Comparison of ENCODE assay signal across 11 cellular contexts in the genomic region with DNA sequence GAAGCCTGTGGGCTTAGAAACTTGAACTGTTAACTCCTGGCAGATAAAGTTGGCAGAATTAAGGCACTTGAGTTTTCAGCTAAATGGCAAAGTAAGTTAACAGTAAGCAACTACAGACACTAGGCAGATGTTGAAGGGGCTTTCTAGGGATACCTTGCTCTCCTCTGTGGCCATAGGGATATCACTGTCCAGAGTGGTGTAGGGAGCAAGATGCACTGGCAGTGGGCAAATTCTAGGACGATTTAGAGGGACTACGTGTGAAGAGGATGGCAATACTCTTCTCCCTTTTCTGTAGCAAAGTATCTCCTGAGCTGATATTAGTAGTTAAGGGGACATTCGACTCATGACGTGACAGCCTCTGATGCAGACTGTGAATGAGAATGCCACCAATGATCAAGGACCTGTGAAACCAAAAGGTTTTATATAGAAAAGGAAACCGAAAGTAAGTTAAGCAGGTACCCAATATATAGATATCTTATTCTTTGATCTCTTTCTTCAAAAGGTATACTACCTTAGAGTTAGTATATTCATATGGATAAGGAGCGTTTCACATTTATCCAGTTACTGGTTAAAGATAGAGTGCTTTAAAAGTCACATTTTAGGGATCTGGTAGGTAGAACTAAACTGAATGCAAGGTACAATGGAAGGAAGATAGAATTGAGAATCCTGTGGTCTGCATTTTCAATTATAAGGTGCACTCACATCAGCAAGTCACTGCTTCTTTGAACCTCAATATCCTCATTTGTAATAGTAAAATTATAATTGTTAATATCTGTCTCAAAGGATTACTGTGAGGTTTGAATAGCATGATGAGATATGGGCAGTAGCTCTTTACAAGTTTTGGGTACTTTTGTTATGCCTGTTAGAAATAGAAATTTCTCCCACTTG.
DNase-seq lines count a peak whose midpoint lies in the region; ATAC-seq, FAIRE-seq and TF ChIP-seq lines count a peak whose summit lies in the region.
"Had no signal": no experiment of that assay in that cellular context is flagged by ENCODE, and none has a peak within 500 bp of the region (broad histone marks: within the 10 kb centered on the region; RNA-seq: fewer than 3 reads in every experiment).

No MANE protein-coding gene starts in this region.

- no peak for TF ChIP-seq CTCF in smooth muscle cell (IDR thresholded peaks at IDR 0.05; ENCODE audit: borderline replicate concordance, insufficient read depth, poor library complexity, severe bottlenecking)
- no peak for TF ChIP-seq CTCF in RWPE1 (conservative IDR thresholded peaks at IDR 0.05; ENCODE audit: low read depth)

- H3K79me2 ChIP-seq in smooth muscle cell (ENCODE audit: low read depth): no peaks in the 10 kb centered on the region

- H3K27me3 Mint-ChIP-seq in activated T-cell treated with anti-CD3 and anti-CD28 coated beads, Interleukin-2, amount 50 U/mL, for 72 hours (ENCODE audit: low read depth): no peaks in the 10 kb centered on the region

- POLR2A ChIA-PET in RWPE1 (lab: Yijun Ruan, JAX; ENCODE audit: low non-redundant PET): no interaction called here

- H3K36me3 Mint-ChIP-seq in activated T-cell treated with anti-CD3 and anti-CD28 coated beads, Interleukin-2, amount 50 U/mL, for 72 hours (ENCODE audit: insufficient read depth in 2 of 2): no peaks in the 10 kb centered on the region

- H4K20me1 ChIP-seq in smooth muscle cell (ENCODE audit: low read depth): no peaks in the 10 kb centered on the region

- H3K27me3 ChIP-seq in smooth muscle cell (ENCODE audit: low read depth): no peaks in the 10 kb centered on the region
- H3K27me3 ChIP-seq: tibial nerve had no signal

- FAIRE-seq in urothelium cell line (lab: Jason Lieb, UNC): no peak

- no peaks in the 10 kb centered on the region for H3K36me3 ChIP-seq in smooth muscle cell (ENCODE audit: low read depth)
- H3K36me3 ChIP-seq: tibial nerve had no signal

- peak overlapping the region in 1 of 2 donors; percentile 55 for H3K4me3 Mint-ChIP-seq in activated T-cell treated with anti-CD3 and anti-CD28 coated beads, Interleukin-2, amount 50 U/mL, for 72 hours
- H3K4me3 Mint-ChIP-seq: neural crest cell had no signal

- no peak overlapping the region for H3K9ac ChIP-seq in smooth muscle cell (ENCODE audit: low read depth)

- no peaks in the 10 kb centered on the region for H3F3A ChIP-seq in smooth muscle cell (ENCODE audit: low read depth)

- 90% methylated on average over 6 of the region's 6 CpGs for WGBS in smooth muscle cell (ENCODE audit: low lambda C conversion rate)

- no peaks in the 10 kb centered on the region for H3K4me1 ChIP-seq in smooth muscle cell (ENCODE audit: low read depth)

- CTCF ChIA-PET in RWPE1 (lab: Yijun Ruan, JAX): no interaction called here

- no peaks in the 10 kb centered on the region for H3K4me1 Mint-ChIP-seq in activated T-cell treated with anti-CD3 and anti-CD28 coated beads, Interleukin-2, amount 50 U/mL, for 72 hours (ENCODE audit: low read depth)
- H3K4me1 Mint-ChIP-seq: neural crest cell had no signal

- no peak for DNase-seq in activated T-cell treated with anti-CD3 and anti-CD28 coated beads, Interleukin-2, amount 50 U/mL, for 72 hours
- DNase-seq in activated T-cell treated with anti-CD3 and anti-CD28 coated beads for 4 hours: no peak
- peak; percentile 39 for DNase-seq in NCI-H2196 treated with DMSO at 0.1 percent for 48 hours (lab: John Stamatoyannopoulos, UW; ENCODE audit: unreplicated experiment)
- DNase-seq in urothelium cell line (ENCODE audit: low spot score): peak; percentile 4
- DNase-seq in smooth muscle cell (lab: John Stamatoyannopoulos, UW; ENCODE audit: unreplicated experiment): no peak
- DNase-seq in RWPE1 (ENCODE audit: low spot score): no peak
- no peak for DNase-seq in KG1 (lab: John Stamatoyannopoulos, UW)

- no peak overlapping the region for H3K4me2 ChIP-seq in smooth muscle cell

- H3K27ac Mint-ChIP-seq in activated T-cell treated with anti-CD3 and anti-CD28 coated beads, Interleukin-2, amount 50 U/mL, for 72 hours: peak overlapping the region; percentile 46

- no peak overlapping the region for H2AFZ ChIP-seq in smooth muscle cell (ENCODE audit: low read depth)

- no peak overlapping the region for H3K4me3 ChIP-seq in smooth muscle cell
- H3K4me3 ChIP-seq: tibial nerve had no signal

- H3K27ac ChIP-seq in smooth muscle cell (ENCODE audit: low read depth): no peak overlapping the region
- no peak overlapping the region for H3K27ac ChIP-seq in RWPE1
- H3K27ac ChIP-seq: C4-2B, tibial nerve had no signal

- H3K9me3 ChIP-seq in smooth muscle cell (replicated peaks; ENCODE audit: low read depth): no peaks in the 10 kb centered on the region
- H3K9me3 ChIP-seq: tibial nerve had no signal

- peak; percentile 40 to 54 for ATAC-seq in activated T-cell treated with anti-CD3 and anti-CD28 coated beads, Interleukin-2, amount 50 U/mL, for 72 hours (replicated peaks in 1 of 2)
- ATAC-seq in HG02798 (IDR thresholded peaks at IDR 0.05; ENCODE audit: poor library complexity, unreplicated experiment): peak; percentile 94

- H3K9me3 Mint-ChIP-seq in activated T-cell treated with anti-CD3 and anti-CD28 coated beads, Interleukin-2, amount 50 U/mL, for 72 hours: peaks cover 2 to 3% of the 10 kb centered on the region in 2 donors
- H3K9me3 Mint-ChIP-seq: neural crest cell had no signal

Comparison
In these comparisons a context has a peak if more than half of its experiments do, and no peak if none do; other contexts are left out.
1. DNase-seq: peak in NCI-H2196 treated with DMSO at 0.1 percent for 48 hours (single experiment) and urothelium cell line (single experiment); none in activated T-cell treated with anti-CD3 and anti-CD28 coated beads, Interleukin-2, amount 50 U/mL, for 72 hours (0 of 2), activated T-cell treated with anti-CD3 and anti-CD28 coated beads for 4 hours (single experiment), smooth muscle cell (single experiment), RWPE1 (single experiment) and KG1 (single experiment).